In genomic region chr11:61149624-61150615, GRCh38 we compare ENCODE assay signal across 11 cellular contexts. TPM values are rescaled to one million over a fixed set of nuclear protein-coding genes. Genes with fewer than 3 reads are reported as not detected.
DNase-seq lines count a peak whose midpoint lies in the region; ATAC-seq and TF ChIP-seq lines count a peak whose summit lies in the region.
"Had no signal": no experiment of that assay in that cellular context is flagged by ENCODE, and none has a peak within 500 bp of the region (broad histone marks: within the 10 kb centered on the region; RNA-seq: fewer than 3 reads in every experiment).

No MANE protein-coding gene starts in this region.

- peaks cover 9% of the 10 kb centered on the region for H3K9me3 Mint-ChIP-seq in mesothelial cell of epicardium

- H3K36me3 Mint-ChIP-seq in mesothelial cell of epicardium: peaks cover 10% of the 10 kb centered on the region

- peaks cover 69% of the 10 kb centered on the region for H3K4me1 Mint-ChIP-seq in mesothelial cell of epicardium

- no peaks in the 10 kb centered on the region for H3K27me3 ChIP-seq in upper lobe of right lung

- no peak for TF ChIP-seq CTCF in mesothelial cell of epicardium (IDR thresholded peaks at IDR 0.05; ENCODE audit: unreplicated experiment)
- TF ChIP-seq CTCF in upper lobe of right lung (IDR thresholded peaks at IDR 0.05): no peak

- no peaks in the 10 kb centered on the region for H3K27me3 Mint-ChIP-seq in mesothelial cell of epicardium (ENCODE audit: low read depth)
- H3K27me3 Mint-ChIP-seq: central memory CD8-positive, alpha-beta T cell had no signal

- peaks cover 36% of the 10 kb centered on the region for H3K4me1 ChIP-seq in upper lobe of right lung

- no peaks in the 10 kb centered on the region for H3K9me3 ChIP-seq in upper lobe of right lung

- DNase-seq in SIG-M5 treated with dmso at 0.1 percent for 504 hours (lab: John Stamatoyannopoulos, UW; ENCODE audit: unreplicated experiment): peak; percentile 53
- DNase-seq in SIG-M5 (lab: John Stamatoyannopoulos, UW): no peak
- DNase-seq in dermis blood vessel endothelial cell: peak; percentile 59
- DNase-seq in mesothelial cell of epicardium (ENCODE audit: low spot score in 2 of 2, unreplicated experiment in 2 of 2): no peak
- DNase-seq in upper lobe of right lung: peak; percentile 60
- DNase-seq in COR-L47 (lab: John Stamatoyannopoulos, UW): no peak
- no peak for DNase-seq in activated naive CD4-positive, alpha-beta T cell treated with anti-CD3 and anti-CD28 coated beads, Interleukin-2, amount 50 U/mL, for 16 hours

- ATAC-seq in upper lobe of right lung (peak; percentile 80), GM21423 (IDR thresholded peaks at IDR 0.05; ENCODE audit: unreplicated experiment) (no peak)

- intact Hi-C loops in upper lobe of right lung (cut with DNase I): no loop called here

- H3K4me3 ChIP-seq in upper lobe of right lung: no peak overlapping the region

- peak overlapping the region; percentile 83 for H3K27ac Mint-ChIP-seq in mesothelial cell of epicardium

- H3K36me3 ChIP-seq in upper lobe of right lung: no peaks in the 10 kb centered on the region

- H3K4me3 Mint-ChIP-seq in mesothelial cell of epicardium: peak overlapping the region; percentile 28
- H3K4me3 Mint-ChIP-seq: central memory CD8-positive, alpha-beta T cell had no signal

- peak overlapping the region; percentile 34 for H3K27ac ChIP-seq in upper lobe of right lung

RNA-seq across cellular contexts. Expression of gene VPS37C, which starts 11.3 kb away (rescaled TPM):
- total RNA-seq in dermis blood vessel endothelial cell: 9.7 and 14.1 TPM in 2 replicates
- total RNA-seq in mesothelial cell of epicardium: 24.8 to 29.1 TPM (median 26.5 TPM) in 3 replicates
- 30.2 TPM for total RNA-seq in upper lobe of right lung

RNA-seq across cellular contexts. Expression of gene CD5, which starts 47.6 kb away (rescaled TPM):
- total RNA-seq in dermis blood vessel endothelial cell (not detected in 2 replicates), mesothelial cell of epicardium (not detected in 3 replicates), upper lobe of right lung (2.5 TPM)
- total RNA-seq: H4, NCI-H460 had no signal

RNA-seq across cellular contexts. Expression of gene PGA3, which starts 53.4 kb away (rescaled TPM):
- total RNA-seq in dermis blood vessel endothelial cell (not detected in 2 replicates), mesothelial cell of epicardium (not detected in 3 replicates), upper lobe of right lung (not detected)
- total RNA-seq: H4, NCI-H460 had no signal

Comparison
In these comparisons a context has a peak if more than half of its experiments do, and no peak if none do; other contexts are left out.
1. DNase-seq: peak in SIG-M5 treated with dmso at 0.1 percent for 504 hours (single experiment), dermis blood vessel endothelial cell (single experiment) and upper lobe of right lung (single experiment); none in SIG-M5 (single experiment), mesothelial cell of epicardium (0 of 2), COR-L47 (single experiment) and activated naive CD4-positive, alpha-beta T cell treated with anti-CD3 and anti-CD28 coated beads, Interleukin-2, amount 50 U/mL, for 16 hours (single experiment).